In the genomic region with DNA sequence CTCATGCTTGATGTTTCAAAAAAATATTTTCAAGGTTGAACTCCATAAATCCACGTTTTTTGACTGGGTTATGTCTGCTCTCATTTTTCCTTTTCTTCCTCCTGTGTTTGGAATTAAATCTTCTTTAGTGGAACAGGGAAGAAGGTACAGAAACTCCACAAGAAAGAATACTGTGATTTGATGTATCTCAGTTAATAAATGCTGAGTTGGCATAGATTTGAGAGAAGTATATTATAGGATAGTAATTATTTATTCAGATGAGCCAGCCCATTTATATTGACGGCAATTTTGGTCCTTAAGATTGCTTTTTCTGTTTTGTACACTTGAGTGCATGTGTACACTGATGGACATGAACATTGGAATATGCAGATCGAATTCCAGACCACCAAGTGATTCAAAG, we compare ENCODE assay signal across 29 cellular contexts.
"Had no signal": no experiment of that assay in that cellular context is flagged by ENCODE, and none has a peak within 500 bp of the region (broad histone marks: within the 10 kb centered on the region; RNA-seq: fewer than 3 reads in every experiment).

No MANE protein-coding gene starts in this region.

- H3K4me1 ChIP-seq: ascending aorta, SJCRH30 had no signal

- DNase-seq: activated CD4-positive, alpha-beta T cell treated with anti-CD3 and anti-CD28 coated beads, Interleukin-2, amount 10 ng/mL, durations not matched to agents 24 days and 14 days; activated CD4-positive, alpha-beta T cell treated with anti-CD3 and anti-CD28 coated beads, Interleukin-2, amount 50 U/mL, for 4 hours; activated CD8-positive, alpha-beta T cell treated with anti-CD3 and anti-CD28 coated beads for 36 hours; activated effector memory CD4-positive, alpha-beta T cell treated with anti-CD3 and anti-CD28 coated beads, Interleukin-2, amount 50 U/mL, for 16 hours; activated naive CD4-positive, alpha-beta T cell; activated naive CD4-positive, alpha-beta T cell treated with anti-CD3 and anti-CD28 coated beads, Interleukin-2, amount 50 U/mL, for 16 hours; activated naive CD8-positive, alpha-beta T cell treated with anti-CD3 and anti-CD28 coated beads for 36 hours; activated T-cell treated with anti-CD3 and anti-CD28 coated beads, Interleukin-2, amount 50 U/mL, for 1 hour; activated T-cell treated with anti-CD3 and anti-CD28 coated beads, Interleukin-2, amount 50 U/mL, for 72 hours; amygdala; MM.1S; MV-4-11; NCI-H1092; NCI-H1436 treated with DMSO at 0.1 percent for 48 hours; NCI-H1694 treated with DMSO at 0.1 percent for 48 hours; NCI-H2029; NCI-H345; NCI-H524 treated with DMSO at 0.1 percent for 48 hours; SHP77; SK-N-SH had no signal

- H3K27ac ChIP-seq: ascending aorta, cardiac muscle cell, SJCRH30 had no signal

- H3K9ac ChIP-seq: SK-N-SH had no signal

- H3K4me3 Mint-ChIP-seq: activated CD4-positive, alpha-beta T cell treated with anti-CD3 and anti-CD28 coated beads, Interleukin-2, amount 10 ng/mL, durations not matched to agents 24 days and 14 days; activated CD8-positive, alpha-beta T cell treated with anti-CD3 and anti-CD28 coated beads for 36 hours; activated naive CD8-positive, alpha-beta T cell treated with anti-CD3 and anti-CD28 coated beads for 36 hours; activated T-cell treated with anti-CD3 and anti-CD28 coated beads, Interleukin-2, amount 50 U/mL, for 72 hours; activated T-helper 17 cell treated with anti-CD3 and anti-CD28 coated beads, Interleukin-2, amount 50 U/mL, for 72 hours; central memory CD8-positive, alpha-beta T cell; T-helper 1 cell treated with Interleukin-12 subunit alpha and Interleukin-12 subunit beta and Interleukin-4 antibody, amounts not matched to agents 30 μg/mL and 1 μg/mL, for 36 hours; T-helper 2 cell treated with Interferon-gamma antibody and Interleukin-4, amounts not matched to agents 5 μg/mL and 100 μg/mL, for 36 hours had no signal

- H3K4me3 ChIP-seq: ascending aorta, cardiac muscle cell, SJCRH30 had no signal

- H3K4me1 Mint-ChIP-seq: activated CD4-positive, alpha-beta T cell treated with anti-CD3 and anti-CD28 coated beads, Interleukin-2, amount 10 ng/mL, durations not matched to agents 24 days and 14 days; activated naive CD8-positive, alpha-beta T cell treated with anti-CD3 and anti-CD28 coated beads for 36 hours; activated T-helper 17 cell treated with anti-CD3 and anti-CD28 coated beads, Interleukin-2, amount 50 U/mL, for 72 hours; central memory CD8-positive, alpha-beta T cell had no signal

- H3K36me3 Mint-ChIP-seq: activated naive CD8-positive, alpha-beta T cell treated with anti-CD3 and anti-CD28 coated beads for 36 hours had no signal

- FAIRE-seq: TTC549 had no signal

- H3K27me3 Mint-ChIP-seq: activated CD4-positive, alpha-beta T cell treated with anti-CD3 and anti-CD28 coated beads, Interleukin-2, amount 10 ng/mL, durations not matched to agents 24 days and 14 days; activated CD8-positive, alpha-beta T cell treated with anti-CD3 and anti-CD28 coated beads for 36 hours; activated T-helper 17 cell treated with anti-CD3 and anti-CD28 coated beads, Interleukin-2, amount 50 U/mL, for 72 hours; central memory CD8-positive, alpha-beta T cell had no signal

- H3K9me3 Mint-ChIP-seq: activated CD4-positive, alpha-beta T cell treated with anti-CD3 and anti-CD28 coated beads, Interleukin-2, amount 10 ng/mL, durations not matched to agents 24 days and 14 days; activated CD8-positive, alpha-beta T cell treated with anti-CD3 and anti-CD28 coated beads for 36 hours; activated naive CD8-positive, alpha-beta T cell treated with anti-CD3 and anti-CD28 coated beads for 36 hours; activated T-helper 17 cell treated with anti-CD3 and anti-CD28 coated beads, Interleukin-2, amount 50 U/mL, for 72 hours; central memory CD8-positive, alpha-beta T cell; T-helper 1 cell treated with Interleukin-12 subunit alpha and Interleukin-12 subunit beta and Interleukin-4 antibody, amounts not matched to agents 30 μg/mL and 1 μg/mL, for 36 hours; T-helper 2 cell treated with Interferon-gamma antibody and Interleukin-4, amounts not matched to agents 5 μg/mL and 100 μg/mL, for 36 hours had no signal

- H3K27me3 ChIP-seq: ascending aorta, cardiac muscle cell had no signal

- H3K27ac Mint-ChIP-seq: activated CD4-positive, alpha-beta T cell treated with anti-CD3 and anti-CD28 coated beads, Interleukin-2, amount 10 ng/mL, durations not matched to agents 24 days and 14 days; activated CD8-positive, alpha-beta T cell treated with anti-CD3 and anti-CD28 coated beads for 36 hours; activated naive CD8-positive, alpha-beta T cell treated with anti-CD3 and anti-CD28 coated beads for 36 hours; activated T-cell treated with anti-CD3 and anti-CD28 coated beads, Interleukin-2, amount 50 U/mL, for 72 hours; activated T-helper 17 cell treated with anti-CD3 and anti-CD28 coated beads, Interleukin-2, amount 50 U/mL, for 72 hours; T-helper 1 cell treated with Interleukin-12 subunit alpha and Interleukin-12 subunit beta and Interleukin-4 antibody, amounts not matched to agents 30 μg/mL and 1 μg/mL, for 36 hours; T-helper 2 cell treated with Interferon-gamma antibody and Interleukin-4, amounts not matched to agents 5 μg/mL and 100 μg/mL, for 36 hours had no signal

- H3K36me3 ChIP-seq: ascending aorta, cardiac muscle cell, SJCRH30 had no signal

- ATAC-seq: activated CD8-positive, alpha-beta T cell treated with anti-CD3 and anti-CD28 coated beads for 36 hours; activated T-cell treated with anti-CD3 and anti-CD28 coated beads, Interleukin-2, amount 50 U/mL, for 72 hours; activated T-helper 17 cell treated with anti-CD3 and anti-CD28 coated beads, Interleukin-2, amount 50 U/mL, for 72 hours; Panc1 had no signal

- H3K4me2 ChIP-seq: SK-N-SH had no signal

- H3K9me3 ChIP-seq: ascending aorta, SJCRH30, SK-N-SH had no signal
